Comparison of ENCODE assay signal across 15 cellular contexts in the genomic region with DNA sequence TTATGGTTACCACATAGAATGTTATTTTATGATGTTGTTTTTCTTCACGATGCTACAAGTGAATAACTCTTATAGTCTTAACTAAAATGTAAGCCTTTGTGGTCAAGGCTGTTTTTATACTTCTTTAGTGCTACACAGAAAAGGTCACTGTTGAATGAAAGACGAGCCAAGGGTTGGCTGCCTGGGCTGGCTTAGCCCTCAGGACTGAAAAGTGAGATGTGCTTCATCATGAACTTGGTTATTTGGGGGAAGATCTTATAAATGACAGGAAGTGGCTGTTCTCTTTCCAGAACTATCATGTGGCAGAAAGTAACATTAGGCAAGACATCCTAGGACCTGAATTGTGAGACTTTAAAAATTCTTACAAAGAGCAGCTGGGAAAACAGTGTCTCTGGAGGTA.
DNase-seq lines count a peak whose midpoint lies in the region; ATAC-seq and TF ChIP-seq lines count a peak whose summit lies in the region.
"Had no signal": no experiment of that assay in that cellular context is flagged by ENCODE, and none has a peak within 500 bp of the region (broad histone marks: within the 10 kb centered on the region; RNA-seq: fewer than 3 reads in every experiment).

No MANE protein-coding gene starts in this region.

- H3K27me3 Mint-ChIP-seq in nephron (ENCODE audit: low read depth): no peaks in the 10 kb centered on the region
- H3K27me3 Mint-ChIP-seq in H9 (ENCODE audit: low read depth): no peaks in the 10 kb centered on the region
- H3K27me3 Mint-ChIP-seq: CD4-positive, alpha-beta memory T cell had no signal

- no peak overlapping the region for H2BK120ac ChIP-seq in H9 (ENCODE audit: low read depth, low read length, poor library complexity, severe bottlenecking)

- no peak overlapping the region for H2BK15ac ChIP-seq in H9 (ENCODE audit: low read depth, low read length)

- no peaks in the 10 kb centered on the region for H3K9me3 ChIP-seq in H9 (ENCODE audit: control insufficient read depth, low read depth, low read length)

- no peaks in the 10 kb centered on the region for H3K79me2 ChIP-seq in H9 (ENCODE audit: insufficient read depth, low read length)

- peaks cover 8% of the 10 kb centered on the region for H3K4me1 Mint-ChIP-seq in nephron
- H3K4me1 Mint-ChIP-seq in H9: peaks cover 0 to 2% of the 10 kb centered on the region in 2 experiments; a peak in 1 of 4 replicates
- H3K4me1 Mint-ChIP-seq: CD4-positive, alpha-beta memory T cell had no signal

- H3K23me2 ChIP-seq in H9 (ENCODE audit: insufficient read length, low read depth, low read length, poor library complexity, severe bottlenecking): no peaks in the 10 kb centered on the region

- H4K91ac ChIP-seq in H9 (ENCODE audit: insufficient read length, low read depth, low read length): no peak overlapping the region

- H3K9ac ChIP-seq in H9 (ENCODE audit: extremely low read depth, insufficient read length, low read length): no peak overlapping the region

- H4K20me1 ChIP-seq in H9 (ENCODE audit: control insufficient read depth, insufficient read depth, insufficient read length): no peaks in the 10 kb centered on the region

- ATAC-seq in GM18870 (IDR thresholded peaks at IDR 0.05; ENCODE audit: unreplicated experiment): no peak
- ATAC-seq: GM12878 had no signal

- H3K27me3 ChIP-seq in H9 (ENCODE audit: insufficient read depth, low read length): no peaks in the 10 kb centered on the region

- H2BK20ac ChIP-seq in H9 (ENCODE audit: low read depth, low read length, poor library complexity, severe bottlenecking): no peak overlapping the region

- H3K36me3 Mint-ChIP-seq in nephron (ENCODE audit: low read depth): no peaks in the 10 kb centered on the region
- no peaks in the 10 kb centered on the region for H3K36me3 Mint-ChIP-seq in H9 (ENCODE audit: insufficient read depth in 1 of 3, low read depth in 3 of 3)
- H3K36me3 Mint-ChIP-seq: CD4-positive, alpha-beta memory T cell had no signal

- no peak overlapping the region for H3K56ac ChIP-seq in H9 (ENCODE audit: insufficient read length, low read depth, low read length)

- no peak overlapping the region for H3K18ac ChIP-seq in H9 (ENCODE audit: insufficient read length, low read depth, low read length)

- no peak overlapping the region for H2AK5ac ChIP-seq in H9 (ENCODE audit: insufficient read length, low read length)

- no peaks in the 10 kb centered on the region for H3K4me1 ChIP-seq in H9 (ENCODE audit: insufficient read depth, low read length)

- no peak overlapping the region for H3K23ac ChIP-seq in H9 (ENCODE audit: insufficient read length, low read depth, low read length)

- H3K27ac Mint-ChIP-seq in nephron (peak overlapping the region; percentile 17 to 76 (median 32)), H9 (no peak overlapping the region)

- H3K4me2 ChIP-seq in H9 (ENCODE audit: insufficient read depth, insufficient read length, low read length): no peak overlapping the region

- TF ChIP-seq CTCF in nephron (IDR thresholded peaks at IDR 0.05; ENCODE audit: unreplicated experiment in 3 of 3): no peak
- no peak for TF ChIP-seq CTCF in H9 (conservative IDR thresholded peaks at IDR 0.05)

- H3K9me3 Mint-ChIP-seq in nephron (no peaks in the 10 kb centered on the region), H9 (no peaks in the 10 kb centered on the region; a peak in 1 of 5 replicates)

- H3K79me1 ChIP-seq in H9 (ENCODE audit: insufficient read depth, low read depth, low read length, poor library complexity, severe bottlenecking): no peaks in the 10 kb centered on the region

- H3K27ac ChIP-seq in H9 (ENCODE audit: insufficient read length, low read depth, low read length): no peak overlapping the region

- DNase-seq in MV-4-11 (lab: John Stamatoyannopoulos, UW): peak; percentile 2
- peak; percentile 64 for DNase-seq in foreskin melanocyte
- no peak for DNase-seq in COLO668 (lab: John Stamatoyannopoulos, UW; ENCODE audit: unreplicated experiment)
- DNase-seq in H9: no peak
- DNase-seq: C1 segment of cervical spinal cord; CD4-positive, alpha-beta memory T cell; DMS 273 treated with DMSO at 0.1 percent for 48 hours; DMS79; EL; GDM1; GOT3; HCEC 1CT had no signal

- no peak overlapping the region for H3K14ac ChIP-seq in H9 (ENCODE audit: insufficient read depth, low read length)

- no peak overlapping the region for H4K5ac ChIP-seq in H9 (ENCODE audit: insufficient read length, low read depth, low read length)

- H2BK5ac ChIP-seq in H9 (ENCODE audit: insufficient read length, low read length): no peak overlapping the region

- H3K4me3 Mint-ChIP-seq in nephron (no peak overlapping the region), H9 (no peak overlapping the region)
- H3K4me3 Mint-ChIP-seq: CD4-positive, alpha-beta memory T cell had no signal

- no peak overlapping the region for H2BK12ac ChIP-seq in H9 (ENCODE audit: insufficient read length, low read depth, low read length)

- H3T11ph ChIP-seq in H9 (ENCODE audit: low read length): no peak overlapping the region

- no CpG with 5 or more reads among the region's 2 CpGs for WGBS in H9 (ENCODE audit: extremely low coverage, insufficient read length, low lambda C conversion rate)

- H2AFZ ChIP-seq in H9 (ENCODE audit: low read length): no peak overlapping the region

- no peak overlapping the region for H4K8ac ChIP-seq in H9 (replicated peaks; ENCODE audit: insufficient read length, low read depth, low read length)

- no peak overlapping the region for H3K4ac ChIP-seq in H9 (ENCODE audit: low read depth, low read length)

Comparison
In these comparisons a context has a peak if more than half of its experiments do, and no peak if none do; other contexts are left out.
1. DNase-seq: peak in MV-4-11 (single experiment) and foreskin melanocyte (single experiment); none in COLO668 (single experiment) and H9 (single experiment).
2. H3K27ac Mint-ChIP-seq: peak in nephron (3 of 3); none in H9 (0 of 3).